In the genomic region with DNA sequence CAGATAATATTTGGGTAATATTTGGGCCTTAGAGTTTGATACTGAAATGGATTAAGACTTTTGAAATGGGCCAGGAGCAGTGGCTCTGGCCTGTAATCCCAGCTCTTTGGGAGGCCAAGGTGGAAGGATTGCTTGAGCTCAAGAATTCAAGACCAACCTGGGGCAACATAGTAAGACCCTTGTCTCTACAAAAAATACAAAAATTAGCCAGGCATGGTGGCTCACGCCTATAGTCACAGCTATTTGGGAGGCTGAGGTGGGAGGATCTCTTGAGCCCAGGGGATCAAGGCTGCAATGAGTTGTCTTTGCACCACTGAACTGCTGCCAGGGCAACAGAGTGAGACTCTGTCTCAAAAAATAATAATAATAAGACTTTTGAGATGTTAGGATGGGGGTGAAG, we compare ENCODE assay signal across 10 cellular contexts. TPM values are rescaled to one million over a fixed set of nuclear protein-coding genes. Genes with fewer than 3 reads are reported as not detected.
DNase-seq lines count a peak whose midpoint lies in the region; ATAC-seq, FAIRE-seq and TF ChIP-seq lines count a peak whose summit lies in the region.
"Had no signal": no experiment of that assay in that cellular context is flagged by ENCODE, and none has a peak within 500 bp of the region (broad histone marks: within the 10 kb centered on the region; RNA-seq: fewer than 3 reads in every experiment).

No MANE protein-coding gene starts in this region.

- H3F3A ChIP-seq in neural cell (ENCODE audit: insufficient read depth, low read length, poor library complexity, severe bottlenecking), result no peaks in the 10 kb centered on the region

- no peaks in the 10 kb centered on the region for H3K9me2 ChIP-seq in neural cell (ENCODE audit: insufficient read depth, low read length)

- FAIRE-seq in H54 (lab: Jason Lieb, UNC), result no peak
- FAIRE-seq: K562 had no signal

- no peak for ATAC-seq in upper lobe of left lung (ENCODE audit: low FRiP score in 2 of 2)
- ATAC-seq: K562 had no signal

- H2AFZ ChIP-seq in neural cell (ENCODE audit: low read depth, low read length), result no peak overlapping the region

- peak overlapping the region; percentile 73 to 99 (median 95) for H3K4me2 ChIP-seq in BLaER1 treated with 17β-estradiol and CSF1 and Interleukin-3, amounts not matched to agents 10 nM and 100 nM
- H3K4me2 ChIP-seq in neural cell (ENCODE audit: low read length), result no peak overlapping the region

- peak overlapping the region in 8 of 11 experiments; percentile 71 to 85 (median 78); a peak in 15 of 22 replicates for H3K27ac ChIP-seq in BLaER1 treated with 17β-estradiol and CSF1 and Interleukin-3, amounts not matched to agents 10 nM and 100 nM
- H3K27ac ChIP-seq in KOPT-K1 (ENCODE audit: low read depth, low read length, poor library complexity, severe bottlenecking), result peak overlapping the region; percentile 72
- H3K27ac ChIP-seq in breast epithelium, result peak overlapping the region in 1 of 2 donors; percentile 86
- H3K27ac ChIP-seq in neural cell (ENCODE audit: low read length), result peak overlapping the region; percentile 85
- H3K27ac ChIP-seq in upper lobe of left lung, result peak overlapping the region in 2 of 4 donors; percentile 89 to 93

- DNase-seq in breast epithelium (ENCODE audit: low spot score in 2 of 2) (no peak), SIG-M5 treated with dmso at 0.1 percent for 504 hours (lab: John Stamatoyannopoulos, UW; ENCODE audit: unreplicated experiment) (no peak), H54 (ENCODE audit: insufficient read length, low spot score) (no peak), H7 (no peak), upper lobe of left lung (no peak)
- DNase-seq: activated CD8-positive, alpha-beta memory T cell treated with anti-CD3 and anti-CD28 coated beads, Interleukin-2, amount 50 U/mL, for 4 hours had no signal

- H4K20me1 ChIP-seq in BLaER1 treated with 17β-estradiol and CSF1 and Interleukin-3, amounts not matched to agents 10 nM and 100 nM, result no peaks in the 10 kb centered on the region
- H4K20me1 ChIP-seq in neural cell (ENCODE audit: insufficient read depth), result no peaks in the 10 kb centered on the region

- peaks cover 6% of the 10 kb centered on the region for H3K79me2 ChIP-seq in neural cell (replicated peaks; ENCODE audit: insufficient read depth, low read length)

- no peak for TF ChIP-seq POLR2A in breast epithelium (IDR thresholded peaks at IDR 0.05)
- no peak for TF ChIP-seq POLR2A in H54 (IDR thresholded peaks at IDR 0.05; ENCODE audit: low read depth, low read length)
- TF ChIP-seq POLR2A in upper lobe of left lung (IDR thresholded peaks at IDR 0.05), result no peak

- no peak for TF ChIP-seq CTCF in breast epithelium (IDR thresholded peaks at IDR 0.05)
- TF ChIP-seq CTCF in neural cell (IDR thresholded peaks at IDR 0.05; ENCODE audit: poor library complexity, severe bottlenecking), result no peak
- no peak for TF ChIP-seq CTCF in upper lobe of left lung (IDR thresholded peaks at IDR 0.05)

- TF ChIP-seq EP300 in neural cell (conservative IDR thresholded peaks at IDR 0.05; ENCODE audit: poor library complexity, severe bottlenecking) (no peak), upper lobe of left lung (IDR thresholded peaks at IDR 0.05) (no peak)

- WGBS in upper lobe of left lung, 2 donors, result 97 to 100% methylated on average over 1 of the region's 1 CpG

- peaks cover 15 to 24% (median 23%) of the 10 kb centered on the region in 11 experiments for H3K36me3 ChIP-seq in BLaER1 treated with 17β-estradiol and CSF1 and Interleukin-3, amounts not matched to agents 10 nM and 100 nM
- peaks cover 24% of the 10 kb centered on the region for H3K36me3 ChIP-seq in KOPT-K1 (ENCODE audit: insufficient read depth, low read length)
- H3K36me3 ChIP-seq in breast epithelium, result peaks cover 6% of the 10 kb centered on the region
- H3K36me3 ChIP-seq in neural cell (ENCODE audit: insufficient read depth, low read length), result peaks cover 5% of the 10 kb centered on the region
- peaks cover 2% of the 10 kb centered on the region for H3K36me3 ChIP-seq in H7 (replicated peaks; ENCODE audit: control insufficient read depth, insufficient read depth, low read length)
- peaks cover 0 to 22% (median 9%) of the 10 kb centered on the region in 4 donors for H3K36me3 ChIP-seq in upper lobe of left lung

- H3K27me3 ChIP-seq in BLaER1 treated with 17β-estradiol and CSF1 and Interleukin-3, amounts not matched to agents 10 nM and 100 nM, result no peaks in the 10 kb centered on the region
- H3K27me3 ChIP-seq in breast epithelium (no peaks in the 10 kb centered on the region), neural cell (ENCODE audit: insufficient read depth, low read depth, low read length) (no peaks in the 10 kb centered on the region), H7 (ENCODE audit: control insufficient read depth, insufficient read depth, low read length) (peaks cover 9% of the 10 kb centered on the region), upper lobe of left lung (no peaks in the 10 kb centered on the region)

- peak overlapping the region in 9 of 11 experiments; percentile 81 to 90 (median 87); a peak in 16 of 22 replicates for H3K9ac ChIP-seq in BLaER1 treated with 17β-estradiol and CSF1 and Interleukin-3, amounts not matched to agents 10 nM and 100 nM
- H3K9ac ChIP-seq in neural cell (ENCODE audit: low read length), result no peak overlapping the region

- peaks cover 9 to 43% (median 20%) of the 10 kb centered on the region in 11 experiments; a peak in 21 of 22 replicates for H3K9me3 ChIP-seq in BLaER1 treated with 17β-estradiol and CSF1 and Interleukin-3, amounts not matched to agents 10 nM and 100 nM (replicated peaks in 1 of 11)
- H3K9me3 ChIP-seq in KOPT-K1 (ENCODE audit: insufficient read depth, low read length, poor library complexity, severe bottlenecking), result peaks cover 4% of the 10 kb centered on the region
- H3K9me3 ChIP-seq in breast epithelium, result no peaks in the 10 kb centered on the region
- no peaks in the 10 kb centered on the region for H3K9me3 ChIP-seq in neural cell (ENCODE audit: low read length)
- no peaks in the 10 kb centered on the region for H3K9me3 ChIP-seq in upper lobe of left lung

- TF ChIP-seq RAD21 in neural cell (conservative IDR thresholded peaks at IDR 0.05), result no peak

- H3K4me3 ChIP-seq in BLaER1 treated with 17β-estradiol and CSF1 and Interleukin-3, amounts not matched to agents 10 nM and 100 nM, result peak overlapping the region in 8 of 10 experiments; percentile 79 to 97 (median 86); a peak in 16 of 20 replicates
- H3K4me3 ChIP-seq in breast epithelium (peak overlapping the region in 2 of 3 donors; percentile 73 to 86), neural cell (ENCODE audit: low read length) (peak overlapping the region; percentile 73), H7 (ENCODE audit: insufficient read depth, low read depth, low read length) (no peak overlapping the region), upper lobe of left lung (no peak overlapping the region)

- H3K4me1 ChIP-seq in BLaER1 treated with 17β-estradiol and CSF1 and Interleukin-3, amounts not matched to agents 10 nM and 100 nM, result peaks cover 18 to 25% (median 21%) of the 10 kb centered on the region in 10 experiments
- peaks cover 0 to 6% of the 10 kb centered on the region in 2 donors for H3K4me1 ChIP-seq in breast epithelium
- peaks cover 5 to 20% (median 10%) of the 10 kb centered on the region in 4 donors for H3K4me1 ChIP-seq in upper lobe of left lung

- intact Hi-C loops in breast epithelium (cut with DNase I; ENCODE audit: low total_unique reads), result no loop called here

TF ChIP-seq in neural cell, 6 proteins besides CTCF, POLR2A, EP300 and RAD21 (continues in another document):
- TF ChIP-seq MXI1 (conservative IDR thresholded peaks at IDR 0.05; ENCODE audit: poor library complexity, severe bottlenecking) (no peak), POLR2AphosphoS5 (IDR thresholded peaks at IDR 0.05) (no peak), SMC3 (conservative IDR thresholded peaks at IDR 0.05; ENCODE audit: poor library complexity) (no peak), TAF1 (IDR thresholded peaks at IDR 0.05; ENCODE audit: low read depth) (no peak), EZH2 (IDR thresholded peaks at IDR 0.05; ENCODE audit: borderline replicate concordance, insufficient read depth, low read length, poor library complexity, severe bottlenecking) (no peak)

RNA-seq across cellular contexts. Expression of gene ZNF836, which starts 0.9 kb away (rescaled TPM):
- total RNA-seq in breast epithelium (10 to 100 TPM; 10.2 to 21.8 (median 16.4) TPM), upper lobe of left lung (10 to 100 TPM in 5 of 6 donors, 1 to 10 TPM in 1; 8.4 to 24.3 (median 14.7) TPM)
- polyA plus RNA-seq in neural cell, result 13.2 and 24.5 TPM in 2 replicates
- 56.5 and 67.3 TPM in 2 replicates for polyA minus RNA-seq in neural cell
- total RNA-seq in H7 (2014; rRNA removed; shearing (Covaris generic)), result 4.7 and 7.5 TPM in 2 replicates

RNA-seq across cellular contexts. Expression of gene PPP2R1A, which starts 17.5 kb away (rescaled TPM):
- 100 to 1,000 TPM; 145 to 198 (median 175) TPM for total RNA-seq in breast epithelium
- polyA plus RNA-seq in neural cell, result 394 and 458 TPM in 2 replicates
- polyA minus RNA-seq in neural cell, result 386 and 406 TPM in 2 replicates
- total RNA-seq in H7 (2014; rRNA removed; shearing (Covaris generic)), result 439 and 477 TPM in 2 replicates
- 100 to 1,000 TPM in 5 of 6 donors, 10 to 100 TPM in 1; 90.1 to 214 (median 177) TPM for total RNA-seq in upper lobe of left lung

RNA-seq across cellular contexts. Expression of gene ZNF616, which starts 32.6 kb away (rescaled TPM):
- total RNA-seq in breast epithelium (10 to 100 TPM in 1 of 3 donors, 1 to 10 TPM in 2; 5.8 to 14.0 (median 7.2) TPM), upper lobe of left lung (10 to 100 TPM in 3 of 6 donors, 1 to 10 TPM in 3; 2.2 to 19.9 (median 10.2) TPM)
- 9.7 and 10.9 TPM in 2 replicates for polyA plus RNA-seq in neural cell
- 53.3 and 61.9 TPM in 2 replicates for polyA minus RNA-seq in neural cell
- 4.8 and 10.3 TPM in 2 replicates for total RNA-seq in H7 (2014; rRNA removed; shearing (Covaris generic))

Comparison
In these comparisons a context has a peak if more than half of its experiments do, and no peak if none do; other contexts are left out.
1. H3K4me3 ChIP-seq: peak in BLaER1 treated with 17β-estradiol and CSF1 and Interleukin-3, amounts not matched to agents 10 nM and 100 nM (8 of 10), breast epithelium (2 of 3) and neural cell (single experiment); none in H7 (single experiment) and upper lobe of left lung (0 of 4).